Comparison of ENCODE assay signal across 20 cellular contexts in the genomic region with DNA sequence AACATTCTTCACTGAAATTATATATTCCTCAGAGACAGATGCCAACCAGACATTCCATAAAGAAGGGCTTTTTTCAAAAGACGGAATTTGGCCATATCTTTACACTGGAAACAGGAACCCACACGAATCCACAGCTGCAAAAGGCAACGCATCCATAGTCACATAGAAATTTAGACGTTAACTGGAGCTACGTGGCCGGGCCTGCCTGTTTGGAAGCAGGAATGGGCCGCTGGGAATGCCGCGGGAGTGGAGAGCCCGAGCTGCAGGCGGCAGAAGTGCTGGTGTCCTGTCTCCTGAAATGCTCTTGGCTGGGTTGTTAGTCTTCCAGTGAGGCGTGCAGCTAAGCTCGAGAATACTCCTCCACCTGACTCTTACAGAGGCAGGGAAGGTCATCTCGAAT.
DNase-seq lines count a peak whose midpoint lies in the region; ATAC-seq and TF ChIP-seq lines count a peak whose summit lies in the region.
"Had no signal": no experiment of that assay in that cellular context is flagged by ENCODE, and none has a peak within 500 bp of the region (broad histone marks: within the 10 kb centered on the region; RNA-seq: fewer than 3 reads in every experiment).

No MANE protein-coding gene starts in this region.

- no peaks in the 10 kb centered on the region for H4K20me1 ChIP-seq in GM23338 (replicated peaks; ENCODE audit: insufficient read depth)
- H4K20me1 ChIP-seq: BLaER1 had no signal

- peaks cover 4% of the 10 kb centered on the region for H3K9me3 Mint-ChIP-seq in activated T-cell treated with anti-CD3 and anti-CD28 coated beads, Interleukin-2, amount 50 U/mL, for 24 hours
- H3K9me3 Mint-ChIP-seq in GM23338: peaks cover 15% of the 10 kb centered on the region
- H3K9me3 Mint-ChIP-seq: activated T-helper 17 cell treated with anti-CD3 and anti-CD28 coated beads, Interleukin-2, amount 50 U/mL, for 72 hours; stimulated activated effector memory CD8-positive, alpha-beta T cell treated with anti-CD3 and anti-CD28 coated beads, Interleukin-12 subunit alpha, Interleukin-12 subunit beta, amount 100 ng/mL, for 72 hours had no signal

- no peak for TF ChIP-seq CTCF in gastrocnemius medialis (IDR thresholded peaks at IDR 0.05 in 4 of 5, conservative IDR thresholded peaks at IDR 0.05 in 1 of 5)
- TF ChIP-seq CTCF in prostate gland (IDR thresholded peaks at IDR 0.05): no peak
- TF ChIP-seq CTCF in GM23338 (conservative IDR thresholded peaks at IDR 0.05; ENCODE audit: low read depth in 2 of 2): no peak

- H2AFZ ChIP-seq in GM23338: no peak overlapping the region

- peak; percentile 81 for DNase-seq in DMS79 treated with DMSO at 0.1 percent for 48 hours (lab: John Stamatoyannopoulos, UW)
- DNase-seq in inferior parietal cortex (ENCODE audit: extremely low spot score): peak; percentile 34
- DNase-seq in gastrocnemius medialis: peak; percentile 45 to 46
- no peak for DNase-seq in prostate gland (ENCODE audit: low spot score)
- DNase-seq in activated T-cell treated with anti-CD3 and anti-CD28 coated beads, Interleukin-2, amount 50 U/mL, for 24 hours: no peak
- DNase-seq in GM23338 (ENCODE audit: low spot score): no peak
- DNase-seq in NCI-H748 (lab: John Stamatoyannopoulos, UW; ENCODE audit: unreplicated experiment): no peak
- DNase-seq: mesendoderm; naive thymus-derived CD4-positive, alpha-beta T cell; NCI-H1105; NCI-H526 treated with DMSO at 0.1 percent for 48 hours; small intestine; stimulated activated CD4-positive, alpha-beta T cell treated with anti-CD3 and anti-CD28 coated beads, Interleukin-2, amount 100 ng/mL, for 24 hours; T-helper 9 cell had no signal

- H3K27me3 ChIP-seq in gastrocnemius medialis (no peaks in the 10 kb centered on the region), prostate gland (replicated peaks; ENCODE audit: insufficient read depth) (no peaks in the 10 kb centered on the region), GM23338 (ENCODE audit: insufficient read depth) (no peaks in the 10 kb centered on the region)
- H3K27me3 ChIP-seq: BLaER1 had no signal

- H3K9me3 ChIP-seq in gastrocnemius medialis (no peaks in the 10 kb centered on the region), prostate gland (no peaks in the 10 kb centered on the region)

- no peak overlapping the region for H3K4me2 ChIP-seq in GM23338
- H3K4me2 ChIP-seq: BLaER1 had no signal

- TF ChIP-seq POLR2A in gastrocnemius medialis (IDR thresholded peaks at IDR 0.05) (no peak), prostate gland (IDR thresholded peaks at IDR 0.05) (no peak)

- 87% methylated on average over 14 of the region's 14 CpGs for WGBS in prostate gland

- in situ Hi-C loops in gastrocnemius medialis (cut with MboI; ENCODE audit: low sequenced_read_pairs in 4 of 4): no loop called here

- no peaks in the 10 kb centered on the region for H3K79me2 ChIP-seq in GM23338 (replicated peaks; ENCODE audit: insufficient read depth)

- intact Hi-C loops in gastrocnemius medialis (cut with DNase I; ENCODE audit: low total_unique reads) (no loop called here), prostate gland (cut with DNase I) (no loop called here)

- H3K36me3 ChIP-seq in gastrocnemius medialis: no peaks in the 10 kb centered on the region
- H3K36me3 ChIP-seq in prostate gland: no peaks in the 10 kb centered on the region
- no peaks in the 10 kb centered on the region for H3K36me3 ChIP-seq in GM23338 (ENCODE audit: insufficient read depth)
- H3K36me3 ChIP-seq: BLaER1 had no signal

- peak overlapping the region in 1 of 4 donors; percentile 11 for H3K4me3 ChIP-seq in gastrocnemius medialis
- H3K4me3 ChIP-seq in prostate gland: no peak overlapping the region
- no peak overlapping the region for H3K4me3 ChIP-seq in GM23338
- H3K4me3 ChIP-seq: BLaER1 had no signal

- H3F3A ChIP-seq in GM23338 (replicated peaks; ENCODE audit: low read depth): no peaks in the 10 kb centered on the region

- H3K4me3 Mint-ChIP-seq in activated T-cell treated with anti-CD3 and anti-CD28 coated beads, Interleukin-2, amount 50 U/mL, for 24 hours: no peak overlapping the region
- no peak overlapping the region for H3K4me3 Mint-ChIP-seq in GM23338
- H3K4me3 Mint-ChIP-seq: activated naive CD8-positive, alpha-beta T cell; activated T-helper 17 cell treated with anti-CD3 and anti-CD28 coated beads, Interleukin-2, amount 50 U/mL, for 72 hours; naive thymus-derived CD4-positive, alpha-beta T cell; stimulated activated effector memory CD8-positive, alpha-beta T cell treated with anti-CD3 and anti-CD28 coated beads, Interleukin-12 subunit alpha, Interleukin-12 subunit beta, amount 100 ng/mL, for 72 hours; type B pancreatic cell had no signal

- H3K27ac ChIP-seq in cingulate gyrus (ENCODE audit: low read depth, low read length): peak overlapping the region; percentile 56
- peak overlapping the region; percentile 60 to 71 (median 64) for H3K27ac ChIP-seq in gastrocnemius medialis
- no peak overlapping the region for H3K27ac ChIP-seq in prostate gland
- H3K27ac ChIP-seq in GM23338 (ENCODE audit: low read depth): no peak overlapping the region
- H3K27ac ChIP-seq: BLaER1 had no signal

- ATAC-seq in gastrocnemius medialis (peak; percentile 46 to 79), GM23338 (no peak)
- ATAC-seq: activated T-helper 17 cell treated with anti-CD3 and anti-CD28 coated beads, Interleukin-2, amount 50 U/mL, for 72 hours; naive thymus-derived CD4-positive, alpha-beta T cell; stimulated activated effector memory CD8-positive, alpha-beta T cell treated with anti-CD3 and anti-CD28 coated beads, Interleukin-12 subunit alpha, Interleukin-12 subunit beta, amount 100 ng/mL, for 72 hours had no signal

- H3K4me1 Mint-ChIP-seq in activated T-cell treated with anti-CD3 and anti-CD28 coated beads, Interleukin-2, amount 50 U/mL, for 24 hours (ENCODE audit: low read depth): no peaks in the 10 kb centered on the region
- no peaks in the 10 kb centered on the region for H3K4me1 Mint-ChIP-seq in GM23338
- H3K4me1 Mint-ChIP-seq: activated T-helper 17 cell treated with anti-CD3 and anti-CD28 coated beads, Interleukin-2, amount 50 U/mL, for 72 hours; naive thymus-derived CD4-positive, alpha-beta T cell; stimulated activated effector memory CD8-positive, alpha-beta T cell treated with anti-CD3 and anti-CD28 coated beads, Interleukin-12 subunit alpha, Interleukin-12 subunit beta, amount 100 ng/mL, for 72 hours had no signal

- H3K4me1 ChIP-seq in gastrocnemius medialis (peaks cover 29 to 48% of the 10 kb centered on the region in 2 donors), prostate gland (replicated peaks) (no peaks in the 10 kb centered on the region), GM23338 (ENCODE audit: insufficient read depth) (no peaks in the 10 kb centered on the region)
- H3K4me1 ChIP-seq: BLaER1 had no signal

- peaks cover 6% of the 10 kb centered on the region; the same call in 1 of the 2 replicates for H3K9me2 ChIP-seq in GM23338 (ENCODE audit: insufficient read depth)

- H3K36me3 Mint-ChIP-seq in activated T-cell treated with anti-CD3 and anti-CD28 coated beads, Interleukin-2, amount 50 U/mL, for 24 hours (ENCODE audit: low read depth): no peaks in the 10 kb centered on the region
- peaks cover 26% of the 10 kb centered on the region; the same call in 2 of the 3 replicates for H3K36me3 Mint-ChIP-seq in GM23338 (ENCODE audit: low read depth)
- H3K36me3 Mint-ChIP-seq: activated naive CD8-positive, alpha-beta T cell; naive thymus-derived CD4-positive, alpha-beta T cell; stimulated activated effector memory CD8-positive, alpha-beta T cell treated with anti-CD3 and anti-CD28 coated beads, Interleukin-12 subunit alpha, Interleukin-12 subunit beta, amount 100 ng/mL, for 72 hours had no signal

- H3K27ac Mint-ChIP-seq in activated T-cell treated with anti-CD3 and anti-CD28 coated beads, Interleukin-2, amount 50 U/mL, for 24 hours: no peak overlapping the region
- no peak overlapping the region for H3K27ac Mint-ChIP-seq in GM23338
- H3K27ac Mint-ChIP-seq: activated naive CD8-positive, alpha-beta T cell; activated T-helper 17 cell treated with anti-CD3 and anti-CD28 coated beads, Interleukin-2, amount 50 U/mL, for 72 hours; naive thymus-derived CD4-positive, alpha-beta T cell; stimulated activated effector memory CD8-positive, alpha-beta T cell treated with anti-CD3 and anti-CD28 coated beads, Interleukin-12 subunit alpha, Interleukin-12 subunit beta, amount 100 ng/mL, for 72 hours; type B pancreatic cell had no signal

- peaks cover 8% of the 10 kb centered on the region for H3K27me3 Mint-ChIP-seq in activated T-cell treated with anti-CD3 and anti-CD28 coated beads, Interleukin-2, amount 50 U/mL, for 24 hours
- H3K27me3 Mint-ChIP-seq in GM23338 (ENCODE audit: insufficient read depth, low read depth, poor library complexity): peaks cover 2% of the 10 kb centered on the region
- H3K27me3 Mint-ChIP-seq: type B pancreatic cell had no signal

TF ChIP-seq in GM23338, 12 proteins besides CTCF, POLR2A, EP300 and RAD21 (continues in another document):
- TF ChIP-seq ETS1 (IDR thresholded peaks at IDR 0.05) (no peak), EZH2 (IDR thresholded peaks at IDR 0.05; ENCODE audit: low read depth, unreplicated experiment) (no peak)

Comparison
In these comparisons a context has a peak if more than half of its experiments do, and no peak if none do; other contexts are left out.
1. DNase-seq: peak in DMS79 treated with DMSO at 0.1 percent for 48 hours (single experiment), inferior parietal cortex (single experiment) and gastrocnemius medialis (2 of 2); none in prostate gland (single experiment), activated T-cell treated with anti-CD3 and anti-CD28 coated beads, Interleukin-2, amount 50 U/mL, for 24 hours (single experiment), GM23338 (single experiment) and NCI-H748 (single experiment).
2. H3K27ac ChIP-seq: peak in cingulate gyrus (single experiment) and gastrocnemius medialis (4 of 4); none in prostate gland (0 of 2) and GM23338 (single experiment).